Comparison of ENCODE assay signal across 19 cellular contexts in the genomic region with DNA sequence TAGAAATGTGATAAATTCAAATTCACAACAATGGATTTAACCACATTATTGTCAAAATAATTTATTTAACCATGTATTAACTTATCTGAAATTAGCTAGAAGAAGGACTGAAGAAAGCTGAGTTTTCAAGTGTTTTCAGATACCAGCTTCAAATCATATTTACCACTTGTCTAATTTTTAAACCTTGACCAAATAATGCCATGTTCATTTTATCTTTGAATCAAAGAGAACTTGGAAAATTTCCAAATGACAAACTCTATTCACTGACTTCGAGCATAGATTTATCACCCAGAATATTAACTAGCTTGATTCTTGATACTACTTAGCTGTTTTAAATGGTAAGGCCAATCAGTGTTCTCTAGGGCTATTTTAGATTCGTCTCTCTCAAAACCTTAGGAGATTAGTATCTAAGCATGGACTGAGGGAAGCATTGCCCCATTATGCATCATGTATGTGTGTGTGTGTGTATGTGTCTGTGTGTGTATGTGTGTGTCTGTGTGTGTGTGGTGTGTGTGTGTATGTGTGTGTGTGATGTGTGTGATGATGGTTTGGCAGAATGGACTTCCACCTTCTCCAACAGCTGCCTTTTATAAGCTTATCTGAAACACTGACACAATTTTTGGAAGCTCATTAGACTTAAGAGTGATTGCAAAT.
A peak's percentile ranks its signal among the peaks of the same experiment; 100 is the strongest.
DNase-seq lines count a peak whose midpoint lies in the region; ATAC-seq, FAIRE-seq and TF ChIP-seq lines count a peak whose summit lies in the region.
"Had no signal": no experiment of that assay in that cellular context is flagged by ENCODE, and none has a peak within 500 bp of the region (broad histone marks: within the 10 kb centered on the region; RNA-seq: fewer than 3 reads in every experiment).

No MANE protein-coding gene starts in this region.

- H3K27ac Mint-ChIP-seq in astrocyte (ENCODE audit: unreplicated experiment): no peak overlapping the region
- H3K27ac Mint-ChIP-seq in neural progenitor cell: no peak overlapping the region
- H3K27ac Mint-ChIP-seq: B cell; CD8-positive, alpha-beta T cell; HFFc6 had no signal

- FAIRE-seq in astrocyte (lab: Jason Lieb, UNC): peak; percentile 47
- FAIRE-seq: G401.6, GM12892, GM18507 had no signal

- H3K9ac ChIP-seq in astrocyte (ENCODE audit: low read length): no peak overlapping the region
- H3K9ac ChIP-seq in neural progenitor cell: no peak overlapping the region
- H3K9ac ChIP-seq: BLaER1 treated with 17β-estradiol and CSF1 and Interleukin-3, amounts not matched to agents 10 nM and 100 nM; GM23248 had no signal

- H3K27me3 Mint-ChIP-seq in astrocyte (ENCODE audit: low read depth, unreplicated experiment) (peaks cover 2% of the 10 kb centered on the region), neural progenitor cell (ENCODE audit: insufficient read depth, low read depth) (peaks cover 2% of the 10 kb centered on the region)

- H3K4me3 Mint-ChIP-seq in astrocyte (ENCODE audit: unreplicated experiment) (no peak overlapping the region), neural progenitor cell (no peak overlapping the region)
- H3K4me3 Mint-ChIP-seq: B cell; CD8-positive, alpha-beta T cell; HFFc6 had no signal

- H3K79me2 ChIP-seq in astrocyte (ENCODE audit: insufficient read depth, low read length) (no peaks in the 10 kb centered on the region), neural progenitor cell (ENCODE audit: low read depth) (no peaks in the 10 kb centered on the region)

- H4K20me1 ChIP-seq in astrocyte (ENCODE audit: insufficient read depth, low read length): no peaks in the 10 kb centered on the region
- no peaks in the 10 kb centered on the region for H4K20me1 ChIP-seq in neural progenitor cell (ENCODE audit: low read depth)
- H4K20me1 ChIP-seq: BLaER1 treated with 17β-estradiol and CSF1 and Interleukin-3, amounts not matched to agents 10 nM and 100 nM had no signal

- CTCF ChIA-PET in HEK293 (lab: Yijun Ruan, JAX): interaction anchor here (1.4 kb wide), 1 partner anchor 116 kb away, joined by 4 read pairs; no protein-coding TSS in a partner anchor

- H3K4me2 ChIP-seq in astrocyte (ENCODE audit: low read length) (no peak overlapping the region), neural progenitor cell (no peak overlapping the region)
- H3K4me2 ChIP-seq: BLaER1 treated with 17β-estradiol and CSF1 and Interleukin-3, amounts not matched to agents 10 nM and 100 nM had no signal

- TF ChIP-seq CTCF in HEK293 (tag by site-specific recombination; IDR thresholded peaks at IDR 0.05): no peak
- no peak for TF ChIP-seq CTCF in astrocyte (IDR thresholded peaks at IDR 0.05; ENCODE audit: insufficient read depth, low read depth, low read length)
- no peak for TF ChIP-seq CTCF in right lobe of liver (IDR thresholded peaks at IDR 0.05)
- no peak for TF ChIP-seq CTCF in neural progenitor cell (IDR thresholded peaks at IDR 0.05)

- H3K27me3 ChIP-seq in astrocyte (ENCODE audit: insufficient read depth, low read length): no peaks in the 10 kb centered on the region
- H3K27me3 ChIP-seq in right lobe of liver: no peaks in the 10 kb centered on the region
- H3K27me3 ChIP-seq in neural progenitor cell: no peaks in the 10 kb centered on the region
- H3K27me3 ChIP-seq: BLaER1 treated with 17β-estradiol and CSF1 and Interleukin-3, amounts not matched to agents 10 nM and 100 nM had no signal

- POLR2A ChIA-PET in HEK293 (lab: Yijun Ruan, JAX): no interaction called here

- intact Hi-C loops in right lobe of liver (cut with DNase I): no loop called here

- H3K36me3 Mint-ChIP-seq in astrocyte (ENCODE audit: low read depth, unreplicated experiment) (no peaks in the 10 kb centered on the region), neural progenitor cell (no peaks in the 10 kb centered on the region)
- H3K36me3 Mint-ChIP-seq: CD8-positive, alpha-beta T cell had no signal

- no peaks in the 10 kb centered on the region for H3K9me3 ChIP-seq in HEK293 (ENCODE audit: control insufficient read depth, insufficient read depth, low read depth, low read length)
- H3K9me3 ChIP-seq in astrocyte (ENCODE audit: insufficient read depth, low read depth, low read length): no peaks in the 10 kb centered on the region
- H3K9me3 ChIP-seq in right lobe of liver: no peaks in the 10 kb centered on the region
- H3K9me3 ChIP-seq in neural progenitor cell (ENCODE audit: low read depth): no peaks in the 10 kb centered on the region
- H3K9me3 ChIP-seq: BLaER1 treated with 17β-estradiol and CSF1 and Interleukin-3, amounts not matched to agents 10 nM and 100 nM had no signal

- no peaks in the 10 kb centered on the region for H3K36me3 ChIP-seq in HEK293 (ENCODE audit: control insufficient read depth in 2 of 2, insufficient read depth in 1 of 2, low read length in 2 of 2)
- no peaks in the 10 kb centered on the region for H3K36me3 ChIP-seq in astrocyte (ENCODE audit: insufficient read depth, low read length)
- H3K36me3 ChIP-seq in right lobe of liver: no peaks in the 10 kb centered on the region
- no peaks in the 10 kb centered on the region for H3K36me3 ChIP-seq in neural progenitor cell
- H3K36me3 ChIP-seq: BLaER1 treated with 17β-estradiol and CSF1 and Interleukin-3, amounts not matched to agents 10 nM and 100 nM had no signal

- no peak overlapping the region for H3K4me3 ChIP-seq in HEK293 (ENCODE audit: low read depth, low read length)
- H3K4me3 ChIP-seq in astrocyte (ENCODE audit: insufficient read depth, low read depth, low read length): no peak overlapping the region
- no peak overlapping the region for H3K4me3 ChIP-seq in right lobe of liver
- H3K4me3 ChIP-seq in neural progenitor cell: no peak overlapping the region
- H3K4me3 ChIP-seq: BLaER1 treated with 17β-estradiol and CSF1 and Interleukin-3, amounts not matched to agents 10 nM and 100 nM; GM23248 had no signal

- H2AFZ ChIP-seq in astrocyte (ENCODE audit: low read depth, low read length) (no peak overlapping the region), neural progenitor cell (replicated peaks) (no peak overlapping the region)
- H2AFZ ChIP-seq: GM23248 had no signal

- peak; percentile 37 for DNase-seq in NCI-H82 (lab: John Stamatoyannopoulos, UW)
- DNase-seq in NCI-H82 treated with DMSO at 0.1 percent for 48 hours (lab: John Stamatoyannopoulos, UW; ENCODE audit: unreplicated experiment): no peak
- no peak for DNase-seq in astrocyte (ENCODE audit: low read depth)
- no peak for DNase-seq in right lobe of liver
- DNase-seq in islet precursor cell: no peak
- no peak for DNase-seq in NCI-H1105 (lab: John Stamatoyannopoulos, UW)
- no peak for DNase-seq in neural progenitor cell (ENCODE audit: low spot score)
- DNase-seq: Calu3; CD8-positive, alpha-beta T cell; GM23248; HCEC 1CT; HFFc6 had no signal

- WGBS in right lobe of liver (ENCODE audit: insufficient coverage, low coverage, low lambda C conversion rate, missing lambda C conversion rate): 16% methylated on average over 2 of the region's 2 CpGs

- H3K4me1 Mint-ChIP-seq in astrocyte (ENCODE audit: low read depth, unreplicated experiment) (peaks cover 7% of the 10 kb centered on the region), neural progenitor cell (peaks cover 35% of the 10 kb centered on the region)
- H3K4me1 Mint-ChIP-seq: B cell had no signal

- ATAC-seq in right lobe of liver: peak; percentile 55 to 75 (median 71)
- ATAC-seq: CD8-positive, alpha-beta T cell had no signal

- no peak for TF ChIP-seq POLR2A in right lobe of liver (IDR thresholded peaks at IDR 0.05)

- H3K4me1 ChIP-seq in HEK293 (ENCODE audit: control insufficient read depth, insufficient read depth, low read length): peaks cover 12% of the 10 kb centered on the region
- no peaks in the 10 kb centered on the region for H3K4me1 ChIP-seq in astrocyte (ENCODE audit: insufficient read depth, low read length)
- H3K4me1 ChIP-seq in right lobe of liver: peaks cover 0 to 15% (median 3%) of the 10 kb centered on the region in 4 donors
- H3K4me1 ChIP-seq in neural progenitor cell: peaks cover 26% of the 10 kb centered on the region

- H3K27ac ChIP-seq in HEK293 (ENCODE audit: extremely low read depth, low read depth, low read length) (no peak overlapping the region), astrocyte (ENCODE audit: low read depth, low read length) (no peak overlapping the region), right lobe of liver (no peak overlapping the region), neural progenitor cell (no peak overlapping the region)
- H3K27ac ChIP-seq: BLaER1 treated with 17β-estradiol and CSF1 and Interleukin-3, amounts not matched to agents 10 nM and 100 nM; GM23248; HL-60 had no signal

- H3K9me3 Mint-ChIP-seq in astrocyte (ENCODE audit: unreplicated experiment): no peaks in the 10 kb centered on the region
- H3K9me3 Mint-ChIP-seq in neural progenitor cell: no peaks in the 10 kb centered on the region
- H3K9me3 Mint-ChIP-seq: CD8-positive, alpha-beta T cell; HFFc6 had no signal

- no peaks in the 10 kb centered on the region for H3F3A ChIP-seq in neural progenitor cell (ENCODE audit: low read depth)

TF ChIP-seq in HEK293, 187 proteins besides CTCF, POLR2A, EP300 and RAD21:
- TF ChIP-seq ZSCAN16 (tag by site-specific recombination; IDR thresholded peaks at IDR 0.05) (no peak), ZBTB8A (tag by site-specific recombination; IDR thresholded peaks at IDR 0.05) (no peak)
- TF ChIP-seq, protein P1, sequence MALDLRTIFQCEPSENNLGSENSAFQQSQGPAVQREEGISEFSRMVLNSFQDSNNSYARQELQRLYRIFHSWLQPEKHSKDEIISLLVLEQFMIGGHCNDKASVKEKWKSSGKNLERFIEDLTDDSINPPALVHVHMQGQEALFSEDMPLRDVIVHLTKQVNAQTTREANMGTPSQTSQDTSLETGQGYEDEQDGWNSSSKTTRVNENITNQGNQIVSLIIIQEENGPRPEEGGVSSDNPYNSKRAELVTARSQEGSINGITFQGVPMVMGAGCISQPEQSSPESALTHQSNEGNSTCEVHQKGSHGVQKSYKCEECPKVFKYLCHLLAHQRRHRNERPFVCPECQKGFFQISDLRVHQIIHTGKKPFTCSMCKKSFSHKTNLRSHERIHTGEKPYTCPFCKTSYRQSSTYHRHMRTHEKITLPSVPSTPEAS (tag by site-specific recombination; IDR thresholded peaks at IDR 0.05): peak; percentile 89
